23 cellular contexts compared by ENCODE assay signal in the genomic region with DNA sequence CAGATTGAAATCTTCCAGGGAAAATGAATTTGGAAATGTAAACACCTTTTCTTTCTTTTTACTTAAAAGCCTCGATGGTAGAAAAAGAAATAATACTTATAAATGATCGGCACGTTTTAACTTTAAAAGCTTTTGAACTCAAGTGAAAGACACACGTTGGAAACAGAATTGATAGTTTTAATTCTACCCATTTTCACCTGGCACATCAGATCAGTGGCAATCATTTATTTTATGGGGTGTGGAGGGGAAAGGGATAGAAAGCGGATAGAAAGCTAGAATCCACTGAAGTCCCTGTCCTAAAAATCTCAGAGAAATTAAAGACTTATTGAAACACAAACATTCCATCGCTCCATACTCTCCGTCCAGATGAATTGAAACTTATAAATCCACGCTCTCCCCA. TPM values are rescaled to one million over a fixed set of nuclear protein-coding genes. Genes with fewer than 3 reads are reported as not detected.
DNase-seq lines count a peak whose midpoint lies in the region; ATAC-seq and TF ChIP-seq lines count a peak whose summit lies in the region.
"Had no signal": no experiment of that assay in that cellular context is flagged by ENCODE, and none has a peak within 500 bp of the region (broad histone marks: within the 10 kb centered on the region; RNA-seq: fewer than 3 reads in every experiment).

No MANE protein-coding gene starts in this region.

- H3K9me2 ChIP-seq in neural cell (ENCODE audit: insufficient read depth, low read length) = no peaks in the 10 kb centered on the region

- H3K36me3 ChIP-seq in breast epithelium = no peaks in the 10 kb centered on the region
- no peaks in the 10 kb centered on the region for H3K36me3 ChIP-seq in mammary epithelial cell (ENCODE audit: insufficient read depth, low read length)
- H3K36me3 ChIP-seq in esophagus squamous epithelium = no peaks in the 10 kb centered on the region
- H3K36me3 ChIP-seq in neural cell (ENCODE audit: insufficient read depth, low read length) = no peaks in the 10 kb centered on the region
- H3K36me3 ChIP-seq in uterus = no peaks in the 10 kb centered on the region
- H3K36me3 ChIP-seq: Peyer's patch, SJSA1, thoracic aorta had no signal

- H3K9ac ChIP-seq in mammary epithelial cell (ENCODE audit: insufficient read depth, low read length) (no peak overlapping the region), neural cell (ENCODE audit: low read length) (peak overlapping the region; percentile 100)

- 88% methylated on average over 8 of the region's 8 CpGs for WGBS in mammary epithelial cell (ENCODE audit: low coverage, missing lambda C conversion rate)
- 69 to 70% methylated on average over 8 of the region's 8 CpGs for WGBS in esophagus squamous epithelium, 2 donors

- H3K4me3 ChIP-seq in breast epithelium = no peak overlapping the region
- H3K4me3 ChIP-seq in mammary epithelial cell (replicated peaks in 1 of 3; ENCODE audit: insufficient read depth in 1 of 3, low read depth in 2 of 3, low read length in 3 of 3) = no peak overlapping the region
- peak overlapping the region in 2 of 4 donors; percentile 56 to 71 for H3K4me3 ChIP-seq in esophagus squamous epithelium
- peak overlapping the region; percentile 93 for H3K4me3 ChIP-seq in neural cell (ENCODE audit: low read length)
- H3K4me3 ChIP-seq in uterus = peak overlapping the region; percentile 39 to 52
- H3K4me3 ChIP-seq: SJSA1, thoracic aorta had no signal

- ATAC-seq in GM21423 (IDR thresholded peaks at IDR 0.05; ENCODE audit: unreplicated experiment) = no peak
- ATAC-seq: natural killer cell, T-helper 17 cell had no signal

- no TSS peak for BruUV-seq in mammary epithelial cell (replicated peaks; lab: Mats Ljungman, UMichigan)

- TF ChIP-seq POLR2A in breast epithelium (IDR thresholded peaks at IDR 0.05) (no peak), esophagus squamous epithelium (IDR thresholded peaks at IDR 0.05) (no peak), uterus (IDR thresholded peaks at IDR 0.05) (no peak)

- no peak overlapping the region for H3K4me2 ChIP-seq in mammary epithelial cell (ENCODE audit: insufficient read depth, low read depth, low read length)
- H3K4me2 ChIP-seq in neural cell (ENCODE audit: low read length) = peak overlapping the region; percentile 78

- TF ChIP-seq EP300 in neural cell (conservative IDR thresholded peaks at IDR 0.05; ENCODE audit: poor library complexity, severe bottlenecking) = no peak

- DNase-seq in breast epithelium (ENCODE audit: low spot score in 2 of 2) (no peak), mammary epithelial cell (no peak), esophagus squamous epithelium (lab: John Stamatoyannopoulos, UW) (no peak), uterus (no peak), substantia nigra (lab: John Stamatoyannopoulos, UW) (no peak), AG20443 (ENCODE audit: low spot score) (no peak)
- DNase-seq: activated CD4-positive, alpha-beta T cell treated with anti-CD3 and anti-CD28 coated beads, Interleukin-2, amount 50 U/mL, for 1 hour; activated CD8-positive, alpha-beta memory T cell treated with anti-CD3 and anti-CD28 coated beads, Interleukin-2, amount 50 U/mL, for 4 hours; CD8-positive, alpha-beta memory T cell; central memory CD4-positive, alpha-beta T cell; foreskin melanocyte; GF-D8; IMR-90; natural killer cell; NCI-H510A treated with DMSO at 0.1 percent for 48 hours; Peyer's patch; T-helper 17 cell had no signal

- no peak for TF ChIP-seq RAD21 in neural cell (conservative IDR thresholded peaks at IDR 0.05)

- peak overlapping the region; percentile 66 to 79 for H3K27ac ChIP-seq in breast epithelium
- no peak overlapping the region for H3K27ac ChIP-seq in mammary epithelial cell (ENCODE audit: insufficient read depth, low read depth, low read length)
- H3K27ac ChIP-seq in esophagus squamous epithelium = peak overlapping the region in 3 of 4 donors; percentile 74 to 95 (median 88)
- peak overlapping the region; percentile 100 for H3K27ac ChIP-seq in neural cell (ENCODE audit: low read length)
- peak overlapping the region; percentile 97 for H3K27ac ChIP-seq in uterus
- no peak overlapping the region for H3K27ac ChIP-seq in substantia nigra (ENCODE audit: low read depth, low read length, poor library complexity, severe bottlenecking)
- H3K27ac ChIP-seq: epithelial cell of prostate, SJSA1, thoracic aorta had no signal

- H3K4me1 ChIP-seq in breast epithelium (no peaks in the 10 kb centered on the region), mammary epithelial cell (ENCODE audit: insufficient read depth, low read length) (no peaks in the 10 kb centered on the region), esophagus squamous epithelium (peaks cover 0 to 33% (median 0%) of the 10 kb centered on the region in 3 donors), uterus (no peaks in the 10 kb centered on the region)
- H3K4me1 ChIP-seq: Peyer's patch had no signal

- H3K79me2 ChIP-seq in mammary epithelial cell (ENCODE audit: insufficient read depth, low read length) (no peaks in the 10 kb centered on the region), neural cell (replicated peaks; ENCODE audit: insufficient read depth, low read length) (peaks cover 98% of the 10 kb centered on the region)

- intact Hi-C loops in breast epithelium (cut with DNase I; ENCODE audit: low total_unique reads) (loop anchor here (10.0 kb wide), 1 partner anchor 224 kb away; no protein-coding TSS in a partner anchor), mammary epithelial cell (cut with micrococcal nuclease) (loop anchor here (10.0 kb wide), 1 partner anchor 464 kb away; no protein-coding TSS in a partner anchor), esophagus squamous epithelium (cut with DNase I) (no loop called here), uterus (cut with DNase I; ENCODE audit: low total_unique reads) (no loop called here)

- no peaks in the 10 kb centered on the region for H3K9me3 ChIP-seq in breast epithelium
- no peaks in the 10 kb centered on the region for H3K9me3 ChIP-seq in mammary epithelial cell (replicated peaks; ENCODE audit: insufficient read depth, low read length)
- H3K9me3 ChIP-seq in esophagus squamous epithelium = no peaks in the 10 kb centered on the region
- H3K9me3 ChIP-seq in neural cell (ENCODE audit: low read length) = no peaks in the 10 kb centered on the region
- H3K9me3 ChIP-seq in uterus = no peaks in the 10 kb centered on the region
- H3K9me3 ChIP-seq: Peyer's patch, SJSA1, thoracic aorta had no signal

- no peaks in the 10 kb centered on the region for H4K20me1 ChIP-seq in mammary epithelial cell (ENCODE audit: insufficient read depth, low read length)
- H4K20me1 ChIP-seq in neural cell (ENCODE audit: insufficient read depth) = no peaks in the 10 kb centered on the region

- peaks cover 0 to 14% of the 10 kb centered on the region in 2 donors for H3K27me3 ChIP-seq in breast epithelium
- H3K27me3 ChIP-seq in mammary epithelial cell (ENCODE audit: insufficient read depth, low read length) = peaks cover 10% of the 10 kb centered on the region
- H3K27me3 ChIP-seq in esophagus squamous epithelium = peaks cover 0 to 39% (median 0%) of the 10 kb centered on the region in 4 donors
- peaks cover 4% of the 10 kb centered on the region for H3K27me3 ChIP-seq in neural cell (ENCODE audit: insufficient read depth, low read depth, low read length)
- no peaks in the 10 kb centered on the region for H3K27me3 ChIP-seq in uterus

- in situ Hi-C loops in mammary epithelial cell (cut with MboI; ENCODE audit: low sequenced_read_pairs in 2 of 2) = loop anchor here in 1 of 2 donors (10.0 to 25.0 kb wide), 2 partner anchors 224 to 596 kb away; no protein-coding TSS in a partner anchor

- peaks cover 4% of the 10 kb centered on the region for H3F3A ChIP-seq in neural cell (ENCODE audit: insufficient read depth, low read length, poor library complexity, severe bottlenecking)

- dilution Hi-C loops in mammary epithelial cell (cut with HindIII; ENCODE audit: low sequenced_read_pairs) = no loop called here

- CTCF ChIA-PET in mammary epithelial cell (lab: Charles Lee; ENCODE audit: low non-redundant PET) = no interaction called here

- TF ChIP-seq CTCF in breast epithelium (IDR thresholded peaks at IDR 0.05) = no peak
- TF ChIP-seq CTCF in mammary epithelial cell (conservative IDR thresholded peaks at IDR 0.05 in 1 of 2, IDR thresholded peaks at IDR 0.05 in 1 of 2; ENCODE audit: extremely low read depth in 1 of 2, insufficient read depth in 1 of 2, low read depth in 1 of 2, low read length in 2 of 2) = no peak
- TF ChIP-seq CTCF in esophagus squamous epithelium (IDR thresholded peaks at IDR 0.05) = no peak
- TF ChIP-seq CTCF in neural cell (IDR thresholded peaks at IDR 0.05; ENCODE audit: poor library complexity, severe bottlenecking) = no peak
- TF ChIP-seq CTCF in uterus (IDR thresholded peaks at IDR 0.05) = no peak

- H2AFZ ChIP-seq in mammary epithelial cell (ENCODE audit: low read depth, low read length) (no peak overlapping the region), neural cell (ENCODE audit: low read depth, low read length) (no peak overlapping the region)

RNA-seq across cellular contexts. Expression of a gene that starts 8.4 kb away (rescaled TPM):
- total RNA-seq in breast epithelium (10 to 100 TPM; 18.2 to 55.8 (median 28.5) TPM), mammary epithelial cell (1 to 10 TPM; 6.7 to 8.4 TPM), esophagus squamous epithelium (10 to 100 TPM in 2 of 4 donors, 1 to 10 TPM in 2; 6.6 to 26.3 (median 9.9) TPM), uterus (100 to 1,000 TPM in 2 of 4 donors, 10 to 100 TPM in 2; 84.0 to 184 (median 112) TPM)
- polyA plus RNA-seq in mammary epithelial cell (8.4 TPM), neural cell (825 and 939 TPM in 2 replicates)
- polyA minus RNA-seq in mammary epithelial cell (1.3 TPM), neural cell (1,509 and 1,681 TPM in 2 replicates)
- total RNA-seq: activated T-helper 2 cell treated with anti-CD3 and anti-CD28 coated beads, Interferon-gamma antibody, Interleukin-2, Interleukin-4, amounts not matched to agents 10 μg/mL and 5 μg/mL and 100 μg/mL, durations not matched to agents 14 hours and 24 hours and 36 hours; CD8-positive, alpha-beta memory T cell; T-helper 17 cell had no signal
- polyA plus RNA-seq: CD8-positive, alpha-beta memory T cell had no signal

Comparison
In these comparisons a context has a peak if more than half of its experiments do, and no peak if none do; other contexts are left out.
1. H3K27ac ChIP-seq: peak in breast epithelium (2 of 2), esophagus squamous epithelium (3 of 4), neural cell (single experiment) and uterus (2 of 2); none in mammary epithelial cell (single experiment) and substantia nigra (single experiment).
2. H3K4me3 ChIP-seq: peak in neural cell (single experiment) and uterus (2 of 2); none in breast epithelium (0 of 3) and mammary epithelial cell (0 of 3).
3. intact Hi-C loops: an anchor here in breast epithelium (10.0 kb wide) and mammary epithelial cell (10.0 kb wide); none called in esophagus squamous epithelium and uterus.